Comparison of ENCODE assay signal across 9 cellular contexts in genomic region chr3:131796558-131796957, GRCh38.
DNase-seq lines count a peak whose midpoint lies in the region; ATAC-seq, FAIRE-seq and TF ChIP-seq lines count a peak whose summit lies in the region.
"Had no signal": no experiment of that assay in that cellular context is flagged by ENCODE, and none has a peak within 500 bp of the region (broad histone marks: within the 10 kb centered on the region; RNA-seq: fewer than 3 reads in every experiment).

No MANE protein-coding gene starts in this region.

- H3K27ac ChIP-seq in HUES48 (ENCODE audit: low read depth, low read length), result peak overlapping the region; percentile 89
- no peak overlapping the region for H3K27ac ChIP-seq in iPS DF 6.9 (ENCODE audit: low read length)
- no peak overlapping the region for H3K27ac ChIP-seq in coronary artery

- H3K36me3 ChIP-seq in HUES48 (ENCODE audit: control insufficient read depth, insufficient read depth, low read length), result no peaks in the 10 kb centered on the region
- no peaks in the 10 kb centered on the region for H3K36me3 ChIP-seq in iPS DF 6.9 (ENCODE audit: control insufficient read depth, insufficient read depth, low read length)

- FAIRE-seq in D721Med (lab: Jason Lieb, UNC), result no peak

- ATAC-seq in GM18499 (IDR thresholded peaks at IDR 0.05; ENCODE audit: insufficient read depth, unreplicated experiment) (peak; percentile 60), GM21619 (IDR thresholded peaks at IDR 0.05; ENCODE audit: unreplicated experiment) (peak; percentile 57)

- H3K9ac ChIP-seq in HUES48 (ENCODE audit: low read depth, low read length), result no peak overlapping the region

- no CpG with 5 or more reads among the region's 3 CpGs for whole genome bisulfite sequencing in iPS DF 6.9 (ENCODE audit: insufficient coverage, insufficient read length)

- H3K4me3 ChIP-seq in HUES48 (ENCODE audit: low read depth, low read length) (no peak overlapping the region), iPS DF 6.9 (ENCODE audit: low read length) (no peak overlapping the region), coronary artery (no peak overlapping the region)

- H3K27me3 ChIP-seq in HUES48 (ENCODE audit: control insufficient read depth, insufficient read depth, low read length), result peaks cover 4% of the 10 kb centered on the region; the same call in 1 of the 2 replicates
- no peaks in the 10 kb centered on the region for H3K27me3 ChIP-seq in iPS DF 6.9 (ENCODE audit: control insufficient read depth, insufficient read depth, low read length)

- no peak for TF ChIP-seq CTCF in D721Med (IDR thresholded peaks at IDR 0.05; ENCODE audit: insufficient read depth, missing control alignments)
- no peak for TF ChIP-seq CTCF in coronary artery (IDR thresholded peaks at IDR 0.05)

- H3K9me3 ChIP-seq in HUES48 (ENCODE audit: control insufficient read depth, insufficient read depth, low read length) (no peaks in the 10 kb centered on the region), iPS DF 6.9 (ENCODE audit: control insufficient read depth, insufficient read depth, low read length) (no peaks in the 10 kb centered on the region)

- H3K4me1 ChIP-seq in HUES48 (ENCODE audit: control insufficient read depth, insufficient read depth, low read length) (peaks cover 30% of the 10 kb centered on the region), iPS DF 6.9 (ENCODE audit: control insufficient read depth, insufficient read depth, low read length) (peaks cover 1% of the 10 kb centered on the region; the same call in 1 of the 2 replicates)

- peak; percentile 33 for DNase-seq in iPS DF 6.9 (ENCODE audit: low read depth, low spot score)
- no peak for DNase-seq in D721Med (ENCODE audit: insufficient read length, low spot score)
- no peak for DNase-seq in DMS53 (lab: John Stamatoyannopoulos, UW)
- no peak for DNase-seq in coronary artery (ENCODE audit: low spot score)
- DNase-seq in NCI-H1417 treated with DMSO at 0.1 percent for 48 hours (lab: John Stamatoyannopoulos, UW), result no peak
- DNase-seq: amniotic stem cell had no signal
